ENCODE assay signal across 9 cellular contexts in the genomic region with DNA sequence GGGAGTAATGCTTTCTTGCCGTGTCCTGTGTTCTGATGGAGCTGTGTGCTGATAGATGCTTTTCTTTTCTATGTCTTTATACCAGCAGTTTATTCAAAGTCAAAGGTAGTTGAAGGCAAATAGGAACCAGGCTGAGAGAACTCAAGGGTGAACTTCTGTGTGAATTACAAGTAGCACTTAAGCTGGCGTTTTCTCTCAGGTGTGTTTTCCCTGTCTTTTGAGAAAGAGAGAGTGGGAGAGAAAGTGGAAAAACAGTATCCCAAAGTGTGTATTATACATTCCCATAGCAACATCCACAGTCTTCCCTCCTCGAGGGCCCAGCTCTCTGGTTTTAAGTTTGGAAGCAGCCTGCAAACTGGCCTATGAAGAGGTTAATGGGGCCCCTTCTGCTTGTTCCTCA. TPM values are rescaled to one million over a fixed set of nuclear protein-coding genes. Genes with fewer than 3 reads are reported as not detected.
DNase-seq lines count a peak whose midpoint lies in the region; ATAC-seq and TF ChIP-seq lines count a peak whose summit lies in the region.
"Had no signal": no experiment of that assay in that cellular context is flagged by ENCODE, and none has a peak within 500 bp of the region (broad histone marks: within the 10 kb centered on the region; RNA-seq: fewer than 3 reads in every experiment).

No MANE protein-coding gene starts in this region.

- peaks cover 37% of the 10 kb centered on the region for H3K27me3 ChIP-seq in iPS-18a (ENCODE audit: control insufficient read depth, insufficient read depth, low read length)
- H3K27me3 ChIP-seq in stomach, result no peaks in the 10 kb centered on the region

- no peak overlapping the region for H3K9ac ChIP-seq in iPS-18a (ENCODE audit: low read length)

- H3K36me3 ChIP-seq in iPS-18a (ENCODE audit: control insufficient read depth, low read depth, low read length) (no peaks in the 10 kb centered on the region), stomach (no peaks in the 10 kb centered on the region)

- peak overlapping the region; percentile 87 for H3K27ac Mint-ChIP-seq in activated CD4-positive, alpha-beta T cell treated with anti-CD3 and anti-CD28 coated beads, Interleukin-2, amount 10 ng/mL, durations not matched to agents 7 days and 5 days
- peak overlapping the region; percentile 88 for H3K27ac Mint-ChIP-seq in activated CD4-positive, alpha-beta memory T cell treated with anti-CD3 and anti-CD28 coated beads, Interleukin-2, amount 10 ng/mL, durations not matched to agents 7 days and 5 days
- H3K27ac Mint-ChIP-seq in progenitor cell of endocrine pancreas, result no peak overlapping the region

- H3K9me3 Mint-ChIP-seq in activated CD4-positive, alpha-beta T cell treated with anti-CD3 and anti-CD28 coated beads, Interleukin-2, amount 10 ng/mL, durations not matched to agents 7 days and 5 days, result no peaks in the 10 kb centered on the region
- H3K9me3 Mint-ChIP-seq in activated CD4-positive, alpha-beta memory T cell treated with anti-CD3 and anti-CD28 coated beads, Interleukin-2, amount 10 ng/mL, durations not matched to agents 7 days and 5 days, result no peaks in the 10 kb centered on the region
- no peaks in the 10 kb centered on the region for H3K9me3 Mint-ChIP-seq in progenitor cell of endocrine pancreas (ENCODE audit: low read depth)

- no peak for TF ChIP-seq EP300 in stomach (IDR thresholded peaks at IDR 0.05)

- no peak for DNase-seq in activated CD4-positive, alpha-beta T cell treated with anti-CD3 and anti-CD28 coated beads, Interleukin-2, amount 10 ng/mL, durations not matched to agents 7 days and 5 days
- no peak for DNase-seq in activated CD4-positive, alpha-beta T cell treated with anti-CD3 and anti-CD28 coated beads, Interleukin-2, amount 50 U/mL, for 4 hours
- no peak for DNase-seq in activated CD4-positive, alpha-beta memory T cell treated with anti-CD3 and anti-CD28 coated beads, Interleukin-2, amount 10 ng/mL, durations not matched to agents 7 days and 5 days
- no peak for DNase-seq in stomach
- no peak for DNase-seq in progenitor cell of endocrine pancreas (ENCODE audit: low spot score, unreplicated experiment)
- no peak for DNase-seq in erythroblast (lab: John Stamatoyannopoulos, UW)
- DNase-seq: NCI-H2081 had no signal

- peak overlapping the region; percentile 86 for H3K4me3 Mint-ChIP-seq in activated CD4-positive, alpha-beta T cell treated with anti-CD3 and anti-CD28 coated beads, Interleukin-2, amount 10 ng/mL, durations not matched to agents 7 days and 5 days
- H3K4me3 Mint-ChIP-seq in activated CD4-positive, alpha-beta memory T cell treated with anti-CD3 and anti-CD28 coated beads, Interleukin-2, amount 10 ng/mL, durations not matched to agents 7 days and 5 days, result peak overlapping the region; percentile 94
- no peak overlapping the region for H3K4me3 Mint-ChIP-seq in progenitor cell of endocrine pancreas (ENCODE audit: low read depth)

- H3K27ac ChIP-seq in iPS-18a (ENCODE audit: low read length) (no peak overlapping the region), stomach (peak overlapping the region in 4 of 5 donors; percentile 77 to 86 (median 80))

- H3K9me3 ChIP-seq in iPS-18a (ENCODE audit: control insufficient read depth, low read depth, low read length) (no peaks in the 10 kb centered on the region), stomach (no peaks in the 10 kb centered on the region)

- H3K4me1 Mint-ChIP-seq in activated CD4-positive, alpha-beta T cell treated with anti-CD3 and anti-CD28 coated beads, Interleukin-2, amount 10 ng/mL, durations not matched to agents 7 days and 5 days, result peaks cover 95% of the 10 kb centered on the region
- H3K4me1 Mint-ChIP-seq in activated CD4-positive, alpha-beta memory T cell treated with anti-CD3 and anti-CD28 coated beads, Interleukin-2, amount 10 ng/mL, durations not matched to agents 7 days and 5 days, result peaks cover 90% of the 10 kb centered on the region
- peaks cover 25% of the 10 kb centered on the region for H3K4me1 Mint-ChIP-seq in progenitor cell of endocrine pancreas (ENCODE audit: low read depth)

- H3K4me3 ChIP-seq in iPS-18a (ENCODE audit: low read length) (peak overlapping the region; percentile 55), stomach (peak overlapping the region; percentile 50 to 68 (median 62))

- TF ChIP-seq CTCF in stomach (IDR thresholded peaks at IDR 0.05), result no peak
- no peak for TF ChIP-seq CTCF in progenitor cell of endocrine pancreas (IDR thresholded peaks at IDR 0.05; ENCODE audit: unreplicated experiment)

- no peak for TF ChIP-seq POLR2A in stomach (IDR thresholded peaks at IDR 0.05)
- no peak for TF ChIP-seq POLR2A in erythroblast (IDR thresholded peaks at IDR 0.05; ENCODE audit: low read length)

- intact Hi-C loops in stomach (cut with DNase I; ENCODE audit: low total_unique reads), result no loop called here

- 33 to 51% (median 47%) methylated on average over 3 of the region's 3 CpGs for WGBS in stomach, 5 donors

- CTCF ChIA-PET in activated CD4-positive, alpha-beta T cell treated with anti-CD3 and anti-CD28 coated beads, Interleukin-2, amount 10 ng/mL, durations not matched to agents 7 days and 5 days (lab: Charles Lee), result interaction anchor here (0.6 to 3.8 kb wide), 13 partner anchors 7 to 369 kb away, joined by 3 to 19 read pairs (median 6); no protein-coding TSS in a partner anchor
- CTCF ChIA-PET in activated CD4-positive, alpha-beta memory T cell treated with anti-CD3 and anti-CD28 coated beads, Interleukin-2, amount 10 ng/mL, durations not matched to agents 7 days and 5 days (lab: Charles Lee), result interaction anchor here (0.7 to 5.2 kb wide), 10 partner anchors 9 to 55 kb away, joined by 3 to 27 read pairs (median 7); no protein-coding TSS in a partner anchor

- H3K4me1 ChIP-seq in iPS-18a (ENCODE audit: control insufficient read depth, low read depth, low read length) (peaks cover 49% of the 10 kb centered on the region), stomach (peaks cover 21 to 90% (median 67%) of the 10 kb centered on the region in 4 donors)

- H3K27me3 Mint-ChIP-seq in activated CD4-positive, alpha-beta T cell treated with anti-CD3 and anti-CD28 coated beads, Interleukin-2, amount 10 ng/mL, durations not matched to agents 7 days and 5 days, result no peaks in the 10 kb centered on the region
- H3K27me3 Mint-ChIP-seq in activated CD4-positive, alpha-beta memory T cell treated with anti-CD3 and anti-CD28 coated beads, Interleukin-2, amount 10 ng/mL, durations not matched to agents 7 days and 5 days, result no peaks in the 10 kb centered on the region
- peaks cover 42% of the 10 kb centered on the region for H3K27me3 Mint-ChIP-seq in progenitor cell of endocrine pancreas

- no peak for ATAC-seq in HG02763 (IDR thresholded peaks at IDR 0.05; ENCODE audit: unreplicated experiment)

- H3K36me3 Mint-ChIP-seq in activated CD4-positive, alpha-beta T cell treated with anti-CD3 and anti-CD28 coated beads, Interleukin-2, amount 10 ng/mL, durations not matched to agents 7 days and 5 days (ENCODE audit: low read depth), result peaks cover 62% of the 10 kb centered on the region
- H3K36me3 Mint-ChIP-seq in activated CD4-positive, alpha-beta memory T cell treated with anti-CD3 and anti-CD28 coated beads, Interleukin-2, amount 10 ng/mL, durations not matched to agents 7 days and 5 days (ENCODE audit: low read depth), result peaks cover 62% of the 10 kb centered on the region
- no peaks in the 10 kb centered on the region for H3K36me3 Mint-ChIP-seq in progenitor cell of endocrine pancreas (ENCODE audit: insufficient read depth)

- POLR2A ChIA-PET in activated CD4-positive, alpha-beta T cell treated with anti-CD3 and anti-CD28 coated beads, Interleukin-2, amount 10 ng/mL, durations not matched to agents 7 days and 5 days (lab: Charles Lee), result interaction anchor here (0.5 kb wide), 1 partner anchor 41 kb away, joined by 3 read pairs; no protein-coding TSS in a partner anchor
- POLR2A ChIA-PET in activated CD4-positive, alpha-beta memory T cell treated with anti-CD3 and anti-CD28 coated beads, Interleukin-2, amount 10 ng/mL, durations not matched to agents 7 days and 5 days (lab: Charles Lee), result interaction anchor here (0.6 to 19.6 kb wide), 17 partner anchors 10 to 286 kb away, joined by 3 to 779 read pairs (median 5); partner anchors contain the start of gene DMXL1

RNA-seq across cellular contexts. Expression of gene TNFAIP8, which starts 1.5 kb away (rescaled TPM):
- 100 to 1,000 TPM; 167 to 184 TPM for total RNA-seq in activated CD4-positive, alpha-beta T cell treated with anti-CD3 and anti-CD28 coated beads, Interleukin-2, amount 10 ng/mL, durations not matched to agents 7 days and 5 days
- total RNA-seq in activated CD4-positive, alpha-beta memory T cell treated with anti-CD3 and anti-CD28 coated beads, Interleukin-2, amount 10 ng/mL, durations not matched to agents 7 days and 5 days, result 100 to 1,000 TPM; 161 to 163 TPM
- total RNA-seq in stomach (10 to 100 TPM in 3 of 5 donors, 1 to 10 TPM in 2; 1.2 to 37.1 (median 10.7) TPM), progenitor cell of endocrine pancreas (8.0 and 9.3 TPM in 2 replicates)
- polyA plus RNA-seq in stomach, result 10 to 100 TPM in 2 of 3 donors, 1 to 10 TPM in 1; 9.6 to 18.4 (median 14.9) TPM

Comparison
In these comparisons a context has a peak if more than half of its experiments do, and no peak if none do; other contexts are left out.
1. RNA of gene TNFAIP8, which starts 1.5 kb away (total RNA-seq): 167 to 184 TPM in activated CD4-positive, alpha-beta T cell treated with anti-CD3 and anti-CD28 coated beads, Interleukin-2, amount 10 ng/mL, durations not matched to agents 7 days and 5 days and 161 to 163 TPM in activated CD4-positive, alpha-beta memory T cell treated with anti-CD3 and anti-CD28 coated beads, Interleukin-2, amount 10 ng/mL, durations not matched to agents 7 days and 5 days; 1.2 to 37.1 TPM in stomach and 8.0 to 9.3 TPM in progenitor cell of endocrine pancreas; every median in the first group is over 4 times any median in the second.